ENCODE assay signal across 3 cellular contexts in genomic region chr2:29837925-29838324, GRCh38.
"Had no signal": no experiment of that assay in that cellular context is flagged by ENCODE, and none has a peak within 500 bp of the region (broad histone marks: within the 10 kb centered on the region; RNA-seq: fewer than 3 reads in every experiment).

No MANE protein-coding gene starts in this region.

- DNase-seq: GDM1, GF-D8 had no signal

- ATAC-seq: GM12878 had no signal

- H3K4me3 ChIP-seq: GM12878 had no signal
